ENCODE assay signal across 1 cellular context in genomic region chr2:162318280-162319222, GRCh38.
TF ChIP-seq lines count a peak whose summit lies in the region.

Gene IFIH1 (minus strand): TSS chr2:162318684. CDS start chr2:162318307, 377 bp downstream.

TF ChIP-seq in K562, 482 proteins besides CTCF, POLR2A, EP300 and RAD21 (continued from another document):
- TF ChIP-seq ZNF609 (CRISPR knock-in tag; IDR thresholded peaks at IDR 0.05; ENCODE audit: borderline replicate concordance) (no peak), SIX5 (IDR thresholded peaks at IDR 0.05; ENCODE audit: borderline replicate concordance in 1 of 2, insufficient read depth in 1 of 2, low read depth in 1 of 2, low read length in 2 of 2) (no peak), SAFB2 (IDR thresholded peaks at IDR 0.05; ENCODE audit: borderline replicate concordance, low read depth, low read length, severe bottlenecking) (no peak), ZFP1 (CRISPR knock-in tag; IDR thresholded peaks at IDR 0.05) (no peak), ELF1 (tag; IDR thresholded peaks at IDR 0.05) (peak; percentile 55; the same call in 1 of the 2 replicates), ZNF57 (CRISPR knock-in tag; IDR thresholded peaks at IDR 0.05) (no peak), ELF2 (CRISPR knock-in tag; IDR thresholded peaks at IDR 0.05) (no peak; the same call in 1 of the 2 replicates), ZBTB8A (IDR thresholded peaks at IDR 0.05; ENCODE audit: partially characterized antibody) (no peak), CCNT2 (IDR thresholded peaks at IDR 0.05; ENCODE audit: borderline replicate concordance, extremely low read depth, insufficient read length, low read depth, low read length) (no peak), PBX2 (CRISPR knock-in tag; IDR thresholded peaks at IDR 0.05; ENCODE audit: low read depth) (no peak), PBX2 (tag; conservative IDR thresholded peaks at IDR 0.05; ENCODE audit: low read depth) (0 out of 2 replicates have a peak, but pooled peaks have one; percentile 16), CXXC5 (CRISPR knock-in tag; IDR thresholded peaks at IDR 0.05) (peak; percentile 43), MAX (CRISPR knock-in tag; IDR thresholded peaks at IDR 0.05) (peak; percentile 28; the same call in 1 of the 2 replicates), ZNF766 (CRISPR knock-in tag; conservative IDR thresholded peaks at IDR 0.05) (0 out of 2 replicates have a peak, but pooled peaks have one; percentile 35), ZNF586 (CRISPR knock-in tag; conservative IDR thresholded peaks at IDR 0.05) (no peak; the same call in 1 of the 2 replicates), ATF2 (CRISPR knock-in tag; IDR thresholded peaks at IDR 0.05) (no peak), L3MBTL2 (IDR thresholded peaks at IDR 0.05) (peak; percentile 21; the same call in 1 of the 2 replicates), NR4A1 (CRISPR knock-in tag; IDR thresholded peaks at IDR 0.05) (no peak), NR4A1 (tag; IDR thresholded peaks at IDR 0.05) (0 out of 2 replicates have a peak, but pooled peaks have one; percentile 19), SREBF2 (CRISPR knock-in tag; IDR thresholded peaks at IDR 0.05) (no peak), NR3C1 (CRISPR knock-in tag; IDR thresholded peaks at IDR 0.05) (0 out of 2 replicates have a peak, but pooled peaks have one; percentile 34), CHD1 (IDR thresholded peaks at IDR 0.05; ENCODE audit: low read length) (no peak), SMARCC2 (IDR thresholded peaks at IDR 0.05; ENCODE audit: low read depth) (no peak), ZNF408 (CRISPR knock-in tag; IDR thresholded peaks at IDR 0.05; ENCODE audit: low read depth) (no peak), ZNF644 (tag; IDR thresholded peaks at IDR 0.05; ENCODE audit: low read depth) (no peak), ETV1 (tag; conservative IDR thresholded peaks at IDR 0.05; ENCODE audit: low read depth) (0 out of 2 replicates have a peak, but pooled peaks have one; percentile 12), NR2F6 (CRISPR knock-in tag; IDR thresholded peaks at IDR 0.05) (no peak)
- TF ChIP-seq, protein P1, sequence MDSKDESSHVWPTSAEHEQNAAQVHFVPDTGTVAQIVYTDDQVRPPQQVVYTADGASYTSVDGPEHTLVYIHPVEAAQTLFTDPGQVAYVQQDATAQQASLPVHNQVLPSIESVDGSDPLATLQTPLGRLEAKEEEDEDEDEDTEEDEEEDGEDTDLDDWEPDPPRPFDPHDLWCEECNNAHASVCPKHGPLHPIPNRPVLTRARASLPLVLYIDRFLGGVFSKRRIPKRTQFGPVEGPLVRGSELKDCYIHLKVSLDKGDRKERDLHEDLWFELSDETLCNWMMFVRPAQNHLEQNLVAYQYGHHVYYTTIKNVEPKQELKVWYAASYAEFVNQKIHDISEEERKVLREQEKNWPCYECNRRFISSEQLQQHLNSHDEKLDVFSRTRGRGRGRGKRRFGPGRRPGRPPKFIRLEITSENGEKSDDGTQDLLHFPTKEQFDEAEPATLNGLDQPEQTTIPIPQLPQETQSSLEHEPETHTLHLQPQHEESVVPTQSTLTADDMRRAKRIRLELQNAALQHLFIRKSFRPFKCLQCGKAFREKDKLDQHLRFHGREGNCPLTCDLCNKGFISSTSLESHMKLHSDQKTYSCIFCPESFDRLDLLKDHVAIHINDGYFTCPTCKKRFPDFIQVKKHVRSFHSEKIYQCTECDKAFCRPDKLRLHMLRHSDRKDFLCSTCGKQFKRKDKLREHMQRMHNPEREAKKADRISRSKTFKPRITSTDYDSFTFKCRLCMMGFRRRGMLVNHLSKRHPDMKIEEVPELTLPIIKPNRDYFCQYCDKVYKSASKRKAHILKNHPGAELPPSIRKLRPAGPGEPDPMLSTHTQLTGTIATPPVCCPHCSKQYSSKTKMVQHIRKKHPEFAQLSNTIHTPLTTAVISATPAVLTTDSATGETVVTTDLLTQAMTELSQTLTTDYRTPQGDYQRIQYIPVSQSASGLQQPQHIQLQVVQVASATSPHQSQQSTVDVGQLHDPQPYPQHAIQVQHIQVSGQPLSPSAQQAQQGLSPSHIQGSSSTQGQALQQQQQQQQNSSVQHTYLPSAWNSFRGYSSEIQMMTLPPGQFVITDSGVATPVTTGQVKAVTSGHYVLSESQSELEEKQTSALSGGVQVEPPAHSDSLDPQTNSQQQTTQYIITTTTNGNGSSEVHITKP (IDR thresholded peaks at IDR 0.05; ENCODE audit: partially characterized antibody): peak; percentile 88
- TF ChIP-seq, protein P2, sequence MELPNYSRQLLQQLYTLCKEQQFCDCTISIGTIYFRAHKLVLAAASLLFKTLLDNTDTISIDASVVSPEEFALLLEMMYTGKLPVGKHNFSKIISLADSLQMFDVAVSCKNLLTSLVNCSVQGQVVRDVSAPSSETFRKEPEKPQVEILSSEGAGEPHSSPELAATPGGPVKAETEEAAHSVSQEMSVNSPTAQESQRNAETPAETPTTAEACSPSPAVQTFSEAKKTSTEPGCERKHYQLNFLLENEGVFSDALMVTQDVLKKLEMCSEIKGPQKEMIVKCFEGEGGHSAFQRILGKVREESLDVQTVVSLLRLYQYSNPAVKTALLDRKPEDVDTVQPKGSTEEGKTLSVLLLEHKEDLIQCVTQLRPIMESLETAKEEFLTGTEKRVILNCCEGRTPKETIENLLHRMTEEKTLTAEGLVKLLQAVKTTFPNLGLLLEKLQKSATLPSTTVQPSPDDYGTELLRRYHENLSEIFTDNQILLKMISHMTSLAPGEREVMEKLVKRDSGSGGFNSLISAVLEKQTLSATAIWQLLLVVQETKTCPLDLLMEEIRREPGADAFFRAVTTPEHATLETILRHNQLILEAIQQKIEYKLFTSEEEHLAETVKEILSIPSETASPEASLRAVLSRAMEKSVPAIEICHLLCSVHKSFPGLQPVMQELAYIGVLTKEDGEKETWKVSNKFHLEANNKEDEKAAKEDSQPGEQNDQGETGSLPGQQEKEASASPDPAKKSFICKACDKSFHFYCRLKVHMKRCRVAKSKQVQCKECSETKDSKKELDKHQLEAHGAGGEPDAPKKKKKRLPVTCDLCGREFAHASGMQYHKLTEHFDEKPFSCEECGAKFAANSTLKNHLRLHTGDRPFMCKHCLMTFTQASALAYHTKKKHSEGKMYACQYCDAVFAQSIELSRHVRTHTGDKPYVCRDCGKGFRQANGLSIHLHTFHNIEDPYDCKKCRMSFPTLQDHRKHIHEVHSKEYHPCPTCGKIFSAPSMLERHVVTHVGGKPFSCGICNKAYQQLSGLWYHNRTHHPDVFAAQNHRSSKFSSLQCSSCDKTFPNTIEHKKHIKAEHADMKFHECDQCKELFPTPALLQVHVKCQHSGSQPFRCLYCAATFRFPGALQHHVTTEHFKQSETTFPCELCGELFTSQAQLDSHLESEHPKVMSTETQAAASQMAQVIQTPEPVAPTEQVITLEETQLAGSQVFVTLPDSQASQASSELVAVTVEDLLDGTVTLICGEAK (IDR thresholded peaks at IDR 0.05): 0 out of 2 replicates have a peak, but pooled peaks have one; percentile 63
- TF ChIP-seq, protein P2 (CRISPR knock-in tag; IDR thresholded peaks at IDR 0.05): no peak
